ENCODE assay signal across 8 cellular contexts in genomic region chr20:62501801-62502495, GRCh38. TPM values are rescaled to one million over a fixed set of nuclear protein-coding genes. Genes with fewer than 3 reads are reported as not detected.
DNase-seq lines count a peak whose midpoint lies in the region; ATAC-seq and TF ChIP-seq lines count a peak whose summit lies in the region.

No MANE protein-coding gene starts in this region.

- TF ChIP-seq CTCF in omental fat pad (IDR thresholded peaks at IDR 0.05): no peak

- no peak overlapping the region for H3K4me3 ChIP-seq in GM23248

- no peaks in the 10 kb centered on the region; the same call in 1 of the 2 replicates for H3K27me3 ChIP-seq in GM23248 (replicated peaks; ENCODE audit: insufficient read depth)

- no peaks in the 10 kb centered on the region for H3K79me2 ChIP-seq in GM23248 (ENCODE audit: insufficient read depth)

- H3K4me2 ChIP-seq in GM23248 (ENCODE audit: unreplicated experiment): no peak overlapping the region

- H3K36me3 ChIP-seq in GM23248 (ENCODE audit: low read depth): no peaks in the 10 kb centered on the region

- H3K9ac ChIP-seq in GM23248: no peak overlapping the region

- H2AFZ ChIP-seq in GM23248: no peak overlapping the region

- no peaks in the 10 kb centered on the region for H3F3A ChIP-seq in GM23248 (ENCODE audit: insufficient read depth)

- ATAC-seq in omental fat pad (ENCODE audit: low FRiP score): peak; percentile 54

- H4K20me1 ChIP-seq in GM23248 (ENCODE audit: insufficient read depth): no peaks in the 10 kb centered on the region

- H3K9me3 ChIP-seq in GM23248 (ENCODE audit: low read depth): no peaks in the 10 kb centered on the region

- intact Hi-C loops in posterior cingulate gyrus (cut with DNase I): loop anchor here (2.0 kb wide), 1 partner anchor 115 kb away; no protein-coding TSS in a partner anchor

- DNase-seq in Daoy (ENCODE audit: low read depth): peak; percentile 93
- peak; percentile 74 for DNase-seq in GM23248
- peak; percentile 44 to 67 for DNase-seq in NOMO-1 (lab: John Stamatoyannopoulos, UW; ENCODE audit: unreplicated experiment in 2 of 2)
- peak; percentile 89 for DNase-seq in activated effector memory CD4-positive, alpha-beta T cell treated with anti-CD3 and anti-CD28 coated beads, Interleukin-2, amount 50 U/mL, for 16 hours
- DNase-seq in omental fat pad (ENCODE audit: low spot score): no peak
- no peak for DNase-seq in NCI-H446 treated with DMSO at 0.1 percent for 48 hours (lab: John Stamatoyannopoulos, UW)
- DNase-seq in posterior cingulate gyrus: no peak
- no peak for DNase-seq in HuH-7.5 (ENCODE audit: low spot score)

- no peaks in the 10 kb centered on the region for H3K9me2 ChIP-seq in GM23248 (ENCODE audit: insufficient read depth)

- H3K27ac ChIP-seq in GM23248: no peak overlapping the region

- H3K4me1 ChIP-seq in GM23248 (ENCODE audit: insufficient read depth): no peaks in the 10 kb centered on the region

- in situ Hi-C loops in GM23248 (cut with MboI): loop anchor here (5.0 to 25.0 kb wide), 2 partner anchors 115 to 285 kb away; partner anchors contain the start of gene MRGBP

- 46 to 50% methylated on average over 13 of the region's 13 CpGs for WGBS in GM23248 (ENCODE audit: low coverage in 1 of 2, low lambda C conversion rate in 2 of 2, missing lambda C conversion rate in 2 of 2), 2 experiments

RNA-seq across cellular contexts. Expression of gene GATA5, which starts 26.2 kb away (rescaled TPM):
- not detected in 2 replicates for total RNA-seq in Daoy (2014; rRNA removed; shearing (Covaris generic))
- not detected in 2 replicates for total RNA-seq in GM23248 (2014; rRNA removed; shearing (Covaris generic))
- polyA plus RNA-seq in GM23248 (2016; fragmentation: Nextera tagmentation; extraction: Ambion mirVana): not detected in 2 replicates
- total RNA-seq in omental fat pad: 1 to 10 TPM; 1.3 to 3.7 (median 1.7) TPM

Comparison
In these comparisons a context has a peak if more than half of its experiments do, and no peak if none do; other contexts are left out.
1. DNase-seq: peak in Daoy (single experiment), GM23248 (single experiment), NOMO-1 (2 of 2) and activated effector memory CD4-positive, alpha-beta T cell treated with anti-CD3 and anti-CD28 coated beads, Interleukin-2, amount 50 U/mL, for 16 hours (single experiment); none in omental fat pad (single experiment), NCI-H446 treated with DMSO at 0.1 percent for 48 hours (single experiment), posterior cingulate gyrus (0 of 10) and HuH-7.5 (single experiment).